In the genomic region with DNA sequence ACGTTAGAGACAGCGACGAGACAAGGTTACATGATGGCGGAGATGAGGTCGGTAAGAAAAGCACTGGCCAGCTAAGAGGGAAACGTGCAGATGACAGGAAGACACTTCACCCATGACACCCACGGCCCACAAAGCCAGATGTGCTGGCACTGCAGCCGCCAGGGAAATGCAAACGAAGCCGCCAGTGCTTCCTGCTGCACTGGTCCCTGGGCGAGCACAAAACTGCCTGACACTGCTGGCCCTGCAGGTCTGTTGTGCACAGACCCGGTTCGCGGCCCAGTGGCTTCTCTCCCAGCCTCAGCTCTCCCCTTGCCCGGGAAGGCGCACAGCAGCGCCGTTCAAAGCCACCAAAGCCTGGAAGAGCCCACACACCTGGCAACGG, we compare ENCODE assay signal across 1 cellular context.
TF ChIP-seq lines count a peak whose summit lies in the region.

No MANE protein-coding gene starts in this region.

TF ChIP-seq in SK-N-SH treated with all-trans-retinoic acid at 6 μM for 48 hours, 23 proteins besides CTCF, POLR2A, EP300 and RAD21 (continued from another document):
- TF ChIP-seq ZFP30 (CRISPR knock-in tag; IDR thresholded peaks at IDR 0.05) (no peak), RARB (CRISPR knock-in tag; IDR thresholded peaks at IDR 0.05) (no peak), ZFP3 (CRISPR knock-in tag; IDR thresholded peaks at IDR 0.05) (no peak), POU6F1 (CRISPR knock-in tag; IDR thresholded peaks at IDR 0.05; ENCODE audit: borderline replicate concordance, low read depth) (no peak), TCF4 (CRISPR knock-in tag; IDR thresholded peaks at IDR 0.05; ENCODE audit: borderline replicate concordance) (no peak), PPARA (CRISPR knock-in tag; IDR thresholded peaks at IDR 0.05; ENCODE audit: borderline replicate concordance) (no peak), ZNF8 (CRISPR knock-in tag; IDR thresholded peaks at IDR 0.05) (no peak), CSDC2 (CRISPR knock-in tag; IDR thresholded peaks at IDR 0.05) (no peak), OSR1 (CRISPR knock-in tag; IDR thresholded peaks at IDR 0.05) (no peak), GLIS3 (CRISPR knock-in tag; IDR thresholded peaks at IDR 0.05) (no peak), ZC3H10 (CRISPR knock-in tag; IDR thresholded peaks at IDR 0.05) (no peak)
- TF ChIP-seq, protein P1, sequence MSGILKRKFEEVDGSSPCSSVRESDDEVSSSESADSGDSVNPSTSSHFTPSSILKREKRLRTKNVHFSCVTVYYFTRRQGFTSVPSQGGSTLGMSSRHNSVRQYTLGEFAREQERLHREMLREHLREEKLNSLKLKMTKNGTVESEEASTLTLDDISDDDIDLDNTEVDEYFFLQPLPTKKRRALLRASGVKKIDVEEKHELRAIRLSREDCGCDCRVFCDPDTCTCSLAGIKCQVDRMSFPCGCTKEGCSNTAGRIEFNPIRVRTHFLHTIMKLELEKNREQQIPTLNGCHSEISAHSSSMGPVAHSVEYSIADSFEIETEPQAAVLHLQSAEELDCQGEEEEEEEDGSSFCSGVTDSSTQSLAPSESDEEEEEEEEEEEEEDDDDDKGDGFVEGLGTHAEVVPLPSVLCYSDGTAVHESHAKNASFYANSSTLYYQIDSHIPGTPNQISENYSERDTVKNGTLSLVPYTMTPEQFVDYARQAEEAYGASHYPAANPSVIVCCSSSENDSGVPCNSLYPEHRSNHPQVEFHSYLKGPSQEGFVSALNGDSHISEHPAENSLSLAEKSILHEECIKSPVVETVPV (CRISPR knock-in tag; IDR thresholded peaks at IDR 0.05) = no peak
- TF ChIP-seq, protein P2, sequence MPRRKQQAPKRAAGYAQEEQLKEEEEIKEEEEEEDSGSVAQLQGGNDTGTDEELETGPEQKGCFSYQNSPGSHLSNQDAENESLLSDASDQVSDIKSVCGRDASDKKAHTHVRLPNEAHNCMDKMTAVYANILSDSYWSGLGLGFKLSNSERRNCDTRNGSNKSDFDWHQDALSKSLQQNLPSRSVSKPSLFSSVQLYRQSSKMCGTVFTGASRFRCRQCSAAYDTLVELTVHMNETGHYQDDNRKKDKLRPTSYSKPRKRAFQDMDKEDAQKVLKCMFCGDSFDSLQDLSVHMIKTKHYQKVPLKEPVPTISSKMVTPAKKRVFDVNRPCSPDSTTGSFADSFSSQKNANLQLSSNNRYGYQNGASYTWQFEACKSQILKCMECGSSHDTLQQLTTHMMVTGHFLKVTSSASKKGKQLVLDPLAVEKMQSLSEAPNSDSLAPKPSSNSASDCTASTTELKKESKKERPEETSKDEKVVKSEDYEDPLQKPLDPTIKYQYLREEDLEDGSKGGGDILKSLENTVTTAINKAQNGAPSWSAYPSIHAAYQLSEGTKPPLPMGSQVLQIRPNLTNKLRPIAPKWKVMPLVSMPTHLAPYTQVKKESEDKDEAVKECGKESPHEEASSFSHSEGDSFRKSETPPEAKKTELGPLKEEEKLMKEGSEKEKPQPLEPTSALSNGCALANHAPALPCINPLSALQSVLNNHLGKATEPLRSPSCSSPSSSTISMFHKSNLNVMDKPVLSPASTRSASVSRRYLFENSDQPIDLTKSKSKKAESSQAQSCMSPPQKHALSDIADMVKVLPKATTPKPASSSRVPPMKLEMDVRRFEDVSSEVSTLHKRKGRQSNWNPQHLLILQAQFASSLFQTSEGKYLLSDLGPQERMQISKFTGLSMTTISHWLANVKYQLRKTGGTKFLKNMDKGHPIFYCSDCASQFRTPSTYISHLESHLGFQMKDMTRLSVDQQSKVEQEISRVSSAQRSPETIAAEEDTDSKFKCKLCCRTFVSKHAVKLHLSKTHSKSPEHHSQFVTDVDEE (CRISPR knock-in tag; IDR thresholded peaks at IDR 0.05) = no peak
